Comparison of ENCODE assay signal across 8 cellular contexts in genomic region chr3:197466586-197467399, GRCh38.
DNase-seq lines count a peak whose midpoint lies in the region; ATAC-seq, FAIRE-seq and TF ChIP-seq lines count a peak whose summit lies in the region.

No MANE protein-coding gene starts in this region.

- H3K23me2 ChIP-seq in H1 (ENCODE audit: low read depth, low read length), result no peaks in the 10 kb centered on the region

- no peak for TF ChIP-seq EP300 in H1 (IDR thresholded peaks at IDR 0.05; ENCODE audit: borderline replicate concordance in 1 of 2, low read depth in 2 of 2, low read length in 2 of 2)

- no peaks in the 10 kb centered on the region for H3K79me2 ChIP-seq in H1 (ENCODE audit: control insufficient read depth in 1 of 2, insufficient read depth in 2 of 2, low read length in 2 of 2)

- H2BK20ac ChIP-seq in H1 (ENCODE audit: low read length), result 0 out of 2 replicates have a peak overlapping the region, but pooled peaks have one; percentile 62

- no peak overlapping the region for H3K23ac ChIP-seq in H1 (ENCODE audit: insufficient read length)
- no peak overlapping the region for H3K23ac ChIP-seq in neuronal stem cell (ENCODE audit: low read depth, low read length, poor library complexity)

- peaks cover 26% of the 10 kb centered on the region for H3K27me3 Mint-ChIP-seq in activated T-helper 17 cell treated with anti-CD3 and anti-CD28 coated beads, Interleukin-2, amount 50 U/mL, for 72 hours

- H4K8ac ChIP-seq in H1 (ENCODE audit: extremely low read depth, insufficient read depth, low read length), result 0 out of 2 replicates have a peak overlapping the region, but pooled peaks have one; percentile 19
- H4K8ac ChIP-seq in neuronal stem cell (ENCODE audit: low read depth, low read length), result no peak overlapping the region

- peak overlapping the region in 1 of 2 experiments; percentile 30; a peak in 2 of 4 replicates for H3K4me2 ChIP-seq in H1 (ENCODE audit: insufficient read depth in 1 of 2, low read depth in 2 of 2, low read length in 2 of 2)
- peak overlapping the region; percentile 38 for H3K4me2 ChIP-seq in neuronal stem cell (ENCODE audit: insufficient read depth, low read length, poor library complexity, severe bottlenecking)

- peaks cover 0 to 2% (median under 1%) of the 10 kb centered on the region in 4 experiments; a peak in 1 of 7 replicates for H3K27me3 ChIP-seq in H1 (replicated peaks in 1 of 4; ENCODE audit: control insufficient read depth in 3 of 4, extremely low read depth in 1 of 4, insufficient read depth in 3 of 4, low read length in 3 of 4)
- peaks cover 0 to 4% (median 0%) of the 10 kb centered on the region in 3 experiments for H3K27me3 ChIP-seq in neuronal stem cell (ENCODE audit: control insufficient read depth in 3 of 3, insufficient read depth in 3 of 3, low read depth in 1 of 3, low read length in 3 of 3)

- POLR2A ChIA-PET in H1 (lab: Charles Lee; ENCODE audit: partially characterized antibody), result interaction anchor here (1.4 kb wide), 1 partner anchor 10 kb away, joined by 5 read pairs; no protein-coding TSS in a partner anchor

- no peak overlapping the region for H3K4me3 Mint-ChIP-seq in activated T-helper 17 cell treated with anti-CD3 and anti-CD28 coated beads, Interleukin-2, amount 50 U/mL, for 72 hours

- H3K9me3 ChIP-seq in H1 (ENCODE audit: insufficient read depth in 2 of 2, low read depth in 1 of 2, low read length in 1 of 2), result no peaks in the 10 kb centered on the region
- H3K9me3 ChIP-seq in neuronal stem cell (replicated peaks in 1 of 2; ENCODE audit: control insufficient read depth in 2 of 2, insufficient read depth in 1 of 2, low read depth in 1 of 2, low read length in 2 of 2), result peaks cover 0 to 1% of the 10 kb centered on the region in 2 donors

- no peak overlapping the region; the same call in 1 of the 2 replicates for H2BK15ac ChIP-seq in H1 (ENCODE audit: low read length)
- H2BK15ac ChIP-seq in neuronal stem cell (ENCODE audit: low read length), result peak overlapping the region; percentile 12

- ATAC-seq in GM18870 (IDR thresholded peaks at IDR 0.05; ENCODE audit: unreplicated experiment), result no peak
- ATAC-seq in activated T-helper 17 cell treated with anti-CD3 and anti-CD28 coated beads, Interleukin-2, amount 50 U/mL, for 72 hours (replicated peaks), result no peak

- no peak for TF ChIP-seq CTCF in H1 (IDR thresholded peaks at IDR 0.05; ENCODE audit: control extremely low read depth in 1 of 3, insufficient read depth in 1 of 3, low read depth in 1 of 3, low read length in 3 of 3)

- H3K4me1 ChIP-seq in H1 (replicated peaks in 1 of 4; ENCODE audit: control insufficient read depth in 3 of 4, insufficient read depth in 4 of 4, low read length in 3 of 4), result peaks cover 4 to 15% (median 9%) of the 10 kb centered on the region in 4 experiments
- peaks cover 25 to 27% of the 10 kb centered on the region in 2 donors for H3K4me1 ChIP-seq in neuronal stem cell (ENCODE audit: control insufficient read depth in 2 of 2, insufficient read depth in 1 of 2, low read depth in 1 of 2, low read length in 2 of 2)

- 76% methylated on average over 7 of the region's 7 CpGs; no CpG with 5 or more reads in 1 of the 2 experiments for whole genome bisulfite sequencing in H1 (ENCODE audit: extremely low coverage in 1 of 2, insufficient coverage in 1 of 2, insufficient read length in 1 of 2, insufficient replicate concordance in 2 of 2, low coverage in 1 of 2, low lambda C conversion rate in 2 of 2, missing lambda C conversion rate in 1 of 2), 2 experiments
- no CpG with 5 or more reads among the region's 7 CpGs for WGBS in neuronal stem cell (ENCODE audit: extremely low coverage in 2 of 2, insufficient read length in 2 of 2, insufficient replicate concordance in 1 of 2), 2 donors

- CTCF ChIA-PET in H1 (lab: Charles Lee; ENCODE audit: partially characterized antibody), result interaction anchor here (0.7 to 2.0 kb wide), 6 partner anchors 8 to 210 kb away, joined by 3 to 12 read pairs (median 4); no protein-coding TSS in a partner anchor

- H3K36me3 Mint-ChIP-seq in activated T-helper 17 cell treated with anti-CD3 and anti-CD28 coated beads, Interleukin-2, amount 50 U/mL, for 72 hours (ENCODE audit: low read depth), result no peaks in the 10 kb centered on the region

- H2BK120ac ChIP-seq in H1 (replicated peaks; ENCODE audit: low read depth, low read length), result no peak overlapping the region
- no peak overlapping the region for H2BK120ac ChIP-seq in neuronal stem cell (ENCODE audit: low read depth, low read length)

- H2AFZ ChIP-seq in H1 (ENCODE audit: low read length) (peak overlapping the region; percentile 95), neuronal stem cell (ENCODE audit: low read length) (peak overlapping the region; percentile 87)

- H3K4me3 ChIP-seq in H1 (ENCODE audit: extremely low read depth in 1 of 4, insufficient read depth in 2 of 4, low read depth in 3 of 4, low read length in 4 of 4), result no peak overlapping the region
- H3K4me3 ChIP-seq in neuronal stem cell (ENCODE audit: low read length in 2 of 2), result peak overlapping the region in 1 of 2 donors; percentile 19

- H4K91ac ChIP-seq in H1 (replicated peaks; ENCODE audit: insufficient read length, low read length) (peak overlapping the region; percentile 48), neuronal stem cell (ENCODE audit: low read depth, low read length, poor library complexity) (no peak overlapping the region)

- H3K4ac ChIP-seq in H1 (replicated peaks; ENCODE audit: insufficient read length, low read depth, low read length), result no peak overlapping the region
- no peak overlapping the region for H3K4ac ChIP-seq in neuronal stem cell (ENCODE audit: low read length)

- no peaks in the 10 kb centered on the region for H3K9me3 Mint-ChIP-seq in activated T-helper 17 cell treated with anti-CD3 and anti-CD28 coated beads, Interleukin-2, amount 50 U/mL, for 72 hours

- H3K56ac ChIP-seq in H1 (replicated peaks; ENCODE audit: insufficient read length, low read depth, low read length), result no peak overlapping the region

- no peak for TF ChIP-seq RAD21 in H1 (IDR thresholded peaks at IDR 0.05 in 1 of 2, conservative IDR thresholded peaks at IDR 0.05 in 1 of 2; ENCODE audit: low read depth in 2 of 2, low read length in 2 of 2)

- no peaks in the 10 kb centered on the region for H4K20me1 ChIP-seq in H1 (replicated peaks in 1 of 2; ENCODE audit: control insufficient read depth in 1 of 2, insufficient read depth in 2 of 2, low read length in 2 of 2)

- H3K9ac ChIP-seq in H1 (replicated peaks in 1 of 4; ENCODE audit: extremely low read depth in 1 of 4, low read depth in 3 of 4, low read length in 3 of 4) (no peak overlapping the region; a peak in 1 of 7 replicates), neuronal stem cell (ENCODE audit: low read depth, low read length, poor library complexity) (no peak overlapping the region)

- DNase-seq in DMS 273 treated with DMSO at 0.1 percent for 48 hours (lab: John Stamatoyannopoulos, UW) (peak; percentile 76), NCI-H524 treated with DMSO at 0.1 percent for 48 hours (lab: John Stamatoyannopoulos, UW) (peak; percentile 70), H1 (ENCODE audit: low read depth in 1 of 2, low spot score in 2 of 2) (no peak), neuronal stem cell (ENCODE audit: low spot score) (no peak), GM19238 (ENCODE audit: insufficient read length, low spot score) (no peak), 8988T (no peak)

- no peak overlapping the region for H3K27ac ChIP-seq in H1 (ENCODE audit: low read depth, low read length)
- peak overlapping the region; percentile 32 for H3K27ac ChIP-seq in neuronal stem cell (replicated peaks; ENCODE audit: low read length)

- no peak overlapping the region; the same call in 1 of the 2 replicates for H3K18ac ChIP-seq in H1 (ENCODE audit: extremely low read depth, low read length)
- peak overlapping the region; percentile 60 for H3K18ac ChIP-seq in neuronal stem cell (ENCODE audit: low read length)

- H3K14ac ChIP-seq in H1 (ENCODE audit: insufficient read length) (no peak overlapping the region), neuronal stem cell (ENCODE audit: low read length) (no peak overlapping the region)

- H3K36me3 ChIP-seq in H1 (ENCODE audit: control insufficient read depth in 2 of 4, insufficient read depth in 4 of 4, low read length in 3 of 4), result no peaks in the 10 kb centered on the region
- H3K36me3 ChIP-seq in neuronal stem cell (replicated peaks in 1 of 2; ENCODE audit: control insufficient read depth in 2 of 2, insufficient read depth in 2 of 2, low read length in 2 of 2), result no peaks in the 10 kb centered on the region

- peak overlapping the region; percentile 12; the same call in 1 of the 2 replicates for H2BK12ac ChIP-seq in H1 (ENCODE audit: low read depth, low read length)
- H2BK12ac ChIP-seq in neuronal stem cell (ENCODE audit: low read length), result peak overlapping the region; percentile 59

- no peak overlapping the region for H4K5ac ChIP-seq in H1 (ENCODE audit: insufficient read length, low read depth, low read length)

- H2BK5ac ChIP-seq in H1 (ENCODE audit: low read depth, low read length) (no peak overlapping the region), neuronal stem cell (ENCODE audit: low read length) (no peak overlapping the region)

- FAIRE-seq in H1 (lab: Jason Lieb, UNC), result no peak

- H3K27ac Mint-ChIP-seq in activated T-helper 17 cell treated with anti-CD3 and anti-CD28 coated beads, Interleukin-2, amount 50 U/mL, for 72 hours, result no peak overlapping the region

- no peaks in the 10 kb centered on the region for H3K79me1 ChIP-seq in H1 (ENCODE audit: low read depth, low read length)
- H3K79me1 ChIP-seq in neuronal stem cell (ENCODE audit: low read depth, low read length), result no peaks in the 10 kb centered on the region

- peaks cover 4% of the 10 kb centered on the region for H3K4me1 Mint-ChIP-seq in activated T-helper 17 cell treated with anti-CD3 and anti-CD28 coated beads, Interleukin-2, amount 50 U/mL, for 72 hours

- no peak for TF ChIP-seq POLR2A in H1 (IDR thresholded peaks at IDR 0.05; ENCODE audit: control extremely low read depth in 1 of 2, low read depth in 2 of 2, low read length in 2 of 2)

- H2AK5ac ChIP-seq in H1 (ENCODE audit: low read depth, low read length) (no peak overlapping the region; the same call in 1 of the 2 replicates), neuronal stem cell (ENCODE audit: low read depth, low read length) (no peak overlapping the region)

TF ChIP-seq in H1, 55 proteins besides CTCF, POLR2A, EP300 and RAD21 (continues in another document):
- TF ChIP-seq JUND (IDR thresholded peaks at IDR 0.05; ENCODE audit: low read length) (no peak), TAF7 (optimal IDR thresholded peaks at IDR 0.05; ENCODE audit: borderline replicate concordance, low read depth, low read length) (no peak), KDM1A (IDR thresholded peaks at IDR 0.05; ENCODE audit: borderline replicate concordance, low read length) (no peak), SUZ12 (IDR thresholded peaks at IDR 0.05; ENCODE audit: low read length) (no peak), CTBP2 (IDR thresholded peaks at IDR 0.05; ENCODE audit: borderline replicate concordance, insufficient read depth, insufficient read length, low read length) (no peak), NANOG (IDR thresholded peaks at IDR 0.05; ENCODE audit: insufficient read depth, low read depth, low read length, poor library complexity, severe bottlenecking) (no peak), EZH2 (IDR thresholded peaks at IDR 0.05; ENCODE audit: low read depth, low read length, severe bottlenecking) (no peak), RNF2 (IDR thresholded peaks at IDR 0.05; ENCODE audit: borderline replicate concordance, low read depth, low read length, missing control alignments, poor library complexity, severe bottlenecking) (no peak)

Comparison
In these comparisons a context has a peak if more than half of its experiments do, and no peak if none do; other contexts are left out.
1. DNase-seq: peak in DMS 273 treated with DMSO at 0.1 percent for 48 hours (single experiment) and NCI-H524 treated with DMSO at 0.1 percent for 48 hours (single experiment); none in H1 (0 of 2), neuronal stem cell (single experiment), GM19238 (single experiment) and 8988T (single experiment).